ENCODE assay signal across 12 cellular contexts in genomic region chr21:34133802-34134201, GRCh38.
A peak's percentile ranks its signal among the peaks of the same experiment; 100 is the strongest.
DNase-seq lines count a peak whose midpoint lies in the region; ATAC-seq, FAIRE-seq and TF ChIP-seq lines count a peak whose summit lies in the region.
"Had no signal": no experiment of that assay in that cellular context is flagged by ENCODE, and none has a peak within 500 bp of the region (broad histone marks: within the 10 kb centered on the region; RNA-seq: fewer than 3 reads in every experiment).

No MANE protein-coding gene starts in this region.

- no TSS peak for BruUV-seq in HepG2 (replicated peaks; lab: Mats Ljungman, UMichigan)

- H3K27me3 ChIP-seq in BJ (ENCODE audit: control insufficient read depth, insufficient read depth, low read length) (no peaks in the 10 kb centered on the region), ascending aorta (no peaks in the 10 kb centered on the region), HepG2 (ENCODE audit: control insufficient read depth in 1 of 2, insufficient read depth in 2 of 2, low read length in 2 of 2) (no peaks in the 10 kb centered on the region), stomach (no peaks in the 10 kb centered on the region)

- no peak overlapping the region for H2AFZ ChIP-seq in HepG2 (ENCODE audit: low read length)

- H3K4me3 ChIP-seq in BJ (ENCODE audit: low read depth, low read length) = no peak overlapping the region
- no peak overlapping the region for H3K4me3 ChIP-seq in HEK293 (ENCODE audit: low read depth, low read length)
- H3K4me3 ChIP-seq in ascending aorta = no peak overlapping the region
- H3K4me3 ChIP-seq in HepG2 (replicated peaks in 1 of 3; ENCODE audit: insufficient read depth in 1 of 3, low read depth in 2 of 3, low read length in 3 of 3) = no peak overlapping the region
- no peak overlapping the region for H3K4me3 ChIP-seq in mucosa of descending colon
- no peak overlapping the region for H3K4me3 ChIP-seq in stomach

- TF ChIP-seq POLR2A in HepG2 (IDR thresholded peaks at IDR 0.05; ENCODE audit: insufficient read depth in 1 of 2, low read depth in 2 of 2, low read length in 2 of 2) (no peak), stomach (IDR thresholded peaks at IDR 0.05) (no peak)

- WGBS in HepG2 (ENCODE audit: low lambda C conversion rate) = 95% methylated on average over 2 of the region's 2 CpGs
- 79 to 88% (median 82%) methylated on average over 2 of the region's 2 CpGs for WGBS in stomach, 5 donors

- in situ Hi-C loops in HepG2 (cut with HindIII; ENCODE audit: extremely low pct_ligation_motif_present, low pct_unique_long_range_greater_than_20kb) = no loop called here

- TF ChIP-seq RAD21 in HepG2 (CRISPR knock-in tag; IDR thresholded peaks at IDR 0.05) = no peak

- DNase-seq in BJ (ENCODE audit: low read depth) = no peak
- DNase-seq in ascending aorta (ENCODE audit: low spot score in 2 of 2) = no peak
- DNase-seq in HepG2 (ENCODE audit: low spot score) = no peak
- DNase-seq in mucosa of descending colon = no peak
- no peak for DNase-seq in activated naive CD4-positive, alpha-beta T cell (lab: John Stamatoyannopoulos, UW)
- no peak for DNase-seq in stomach
- DNase-seq: DMS79 treated with DMSO at 0.1 percent for 48 hours, HCEC 1CT, NCI-H2029 treated with DMSO at 0.1 percent for 48 hours, occipital lobe had no signal

- H4K20me1 ChIP-seq in HepG2 (ENCODE audit: insufficient read depth, low read length) = no peaks in the 10 kb centered on the region

- H3K4me2 ChIP-seq in HepG2 (ENCODE audit: low read depth, low read length) = no peak overlapping the region

- no peak overlapping the region for H3K9ac ChIP-seq in HepG2 (ENCODE audit: insufficient read depth, low read depth, low read length)

- CTCF ChIA-PET in BJ (lab: Yijun Ruan, JAX) (no interaction called here), HEK293 (lab: Yijun Ruan, JAX) (interaction anchor here (0.8 to 2.2 kb wide), 7 partner anchors 11 to 210 kb away, joined by 3 to 12 read pairs (median 4); no protein-coding TSS in a partner anchor), HepG2 (lab: Yijun Ruan, JAX; ENCODE audit: low intra/inter-chr PET ratio, low total read pairs) (interaction anchor here (1.1 kb wide), 1 partner anchor 68 kb away, joined by 3 read pairs; no protein-coding TSS in a partner anchor)

- peak; percentile 69 for ATAC-seq in HepG2
- no peak for ATAC-seq in mucosa of descending colon
- ATAC-seq in GM21526 (IDR thresholded peaks at IDR 0.05; ENCODE audit: low FRiP score, unreplicated experiment) = no peak

- no peaks in the 10 kb centered on the region; the same call in none of the 2 replicates for H3K9me3 ChIP-seq in HEK293 (ENCODE audit: control insufficient read depth, insufficient read depth, low read depth, low read length)
- no peaks in the 10 kb centered on the region for H3K9me3 ChIP-seq in ascending aorta
- no peaks in the 10 kb centered on the region for H3K9me3 ChIP-seq in HepG2 (ENCODE audit: low read length)
- peaks cover 5% of the 10 kb centered on the region for H3K9me3 ChIP-seq in mucosa of descending colon
- H3K9me3 ChIP-seq in stomach = no peaks in the 10 kb centered on the region

- intact Hi-C loops in ascending aorta (cut with DNase I) = loop anchor here (2.0 kb wide), 1 partner anchor 45 kb away; no protein-coding TSS in a partner anchor
- intact Hi-C loops in HepG2 (cut with micrococcal nuclease; ENCODE audit: unreplicated experiment) = loop anchor here (5.0 kb wide), 1 partner anchor 68 kb away; no protein-coding TSS in a partner anchor
- intact Hi-C loops in mucosa of descending colon (cut with DNase I, micrococcal nuclease) = no loop called here
- intact Hi-C loops in stomach (cut with DNase I; ENCODE audit: low total_unique reads) = no loop called here

- peaks cover 4% of the 10 kb centered on the region for H3K79me2 ChIP-seq in HepG2 (ENCODE audit: insufficient read depth, low read length)

- no peak for FAIRE-seq in HepG2 (lab: Jason Lieb, UNC)

- TF ChIP-seq EP300 in HepG2 (IDR thresholded peaks at IDR 0.05; ENCODE audit: low read depth in 2 of 2, low read length in 2 of 2) (no peak), HepG2 (CRISPR knock-in tag; IDR thresholded peaks at IDR 0.05; ENCODE audit: borderline replicate concordance) (no peak), stomach (IDR thresholded peaks at IDR 0.05) (no peak)

- POLR2A ChIA-PET in BJ (lab: Charles Lee) = interaction anchor here (0.6 kb wide), 1 partner anchor 548 kb away, joined by 3 read pairs; no protein-coding TSS in a partner anchor
- POLR2A ChIA-PET in HEK293 (lab: Yijun Ruan, JAX) = no interaction called here
- POLR2A ChIA-PET in HepG2 (lab: Yijun Ruan, JAX) = no interaction called here

- H3K36me3 ChIP-seq in BJ (ENCODE audit: control insufficient read depth, insufficient read depth, low read length) (peaks cover 1% of the 10 kb centered on the region; the same call in 1 of the 2 replicates), HEK293 (ENCODE audit: control insufficient read depth in 2 of 2, insufficient read depth in 1 of 2, low read length in 2 of 2) (peaks cover 0 to 7% of the 10 kb centered on the region in 2 experiments; a peak in 2 of 3 replicates), ascending aorta (peaks cover 6 to 14% of the 10 kb centered on the region in 2 donors), HepG2 (replicated peaks in 1 of 2; ENCODE audit: control insufficient read depth in 1 of 2, insufficient read depth in 2 of 2, low read length in 2 of 2) (peaks cover 0 to 4% of the 10 kb centered on the region in 2 experiments; a peak in 3 of 5 replicates), mucosa of descending colon (ENCODE audit: low read depth) (no peaks in the 10 kb centered on the region), stomach (peaks cover 0 to 11% (median 7%) of the 10 kb centered on the region in 4 donors)

- H3K4me1 ChIP-seq in HEK293 (ENCODE audit: control insufficient read depth, insufficient read depth, low read length) (peaks cover 17% of the 10 kb centered on the region), ascending aorta (peaks cover 32 to 49% of the 10 kb centered on the region in 2 donors), HepG2 (ENCODE audit: insufficient read depth, low read length) (peaks cover 27% of the 10 kb centered on the region), mucosa of descending colon (ENCODE audit: low read depth) (peaks cover under 1% of the 10 kb centered on the region), stomach (peaks cover 22 to 53% (median 36%) of the 10 kb centered on the region in 4 donors)

- H3K27ac ChIP-seq in HEK293 (ENCODE audit: extremely low read depth, low read depth, low read length) = no peak overlapping the region
- H3K27ac ChIP-seq in ascending aorta = peak overlapping the region; percentile 91 to 92
- H3K27ac ChIP-seq in HepG2 (ENCODE audit: extremely low read length, insufficient read depth, low read length) = no peak overlapping the region
- H3K27ac ChIP-seq in stomach = peak overlapping the region in 2 of 5 donors; percentile 81 to 84

- TF ChIP-seq CTCF in BJ (IDR thresholded peaks at IDR 0.05; ENCODE audit: insufficient read depth, low read depth, low read length) (0 out of 2 replicates have a peak, but pooled peaks have one; percentile 12), HEK293 (tag by site-specific recombination; IDR thresholded peaks at IDR 0.05) (0 out of 2 replicates have a peak, but pooled peaks have one; percentile 17), ascending aorta (IDR thresholded peaks at IDR 0.05) (no peak), HepG2 (CRISPR knock-in tag; IDR thresholded peaks at IDR 0.05) (no peak), mucosa of descending colon (IDR thresholded peaks at IDR 0.05) (no peak), stomach (IDR thresholded peaks at IDR 0.05) (peak in 1 of 7 experiments; percentile 8)

TF ChIP-seq in HEK293, 187 proteins besides CTCF, POLR2A, EP300 and RAD21:
- TF ChIP-seq OSR2 (tag by site-specific recombination; IDR thresholded peaks at IDR 0.05) = no peak
- TF ChIP-seq RBAK (tag by site-specific recombination; IDR thresholded peaks at IDR 0.05) = no peak
- TF ChIP-seq MZF1 (tag by site-specific recombination; IDR thresholded peaks at IDR 0.05; ENCODE audit: borderline replicate concordance) = no peak

TF ChIP-seq in HepG2, 621 proteins besides CTCF, POLR2A, EP300 and RAD21:
- TF ChIP-seq ZNF468 (CRISPR knock-in tag; IDR thresholded peaks at IDR 0.05) (no peak), PHF5A (CRISPR knock-in tag; IDR thresholded peaks at IDR 0.05; ENCODE audit: low read depth, unreplicated experiment) (no peak), STAG1 (CRISPR knock-in tag; IDR thresholded peaks at IDR 0.05) (peak; percentile 16; the same call in 1 of the 2 replicates)

Comparison
In these comparisons a context has a peak if more than half of its experiments do, and no peak if none do; other contexts are left out.
1. CTCF ChIP-seq: peak in BJ (single experiment) and HEK293 (single experiment); none in ascending aorta (0 of 3), HepG2 (single experiment) and mucosa of descending colon (single experiment).
2. H3K27ac ChIP-seq: peak in ascending aorta (2 of 2); none in HEK293 (single experiment) and HepG2 (single experiment).
3. intact Hi-C loops: an anchor here in ascending aorta (2.0 kb wide) and HepG2 (5.0 kb wide); none called in mucosa of descending colon and stomach.